Comparison of ENCODE assay signal across 1 cellular context in the genomic region with DNA sequence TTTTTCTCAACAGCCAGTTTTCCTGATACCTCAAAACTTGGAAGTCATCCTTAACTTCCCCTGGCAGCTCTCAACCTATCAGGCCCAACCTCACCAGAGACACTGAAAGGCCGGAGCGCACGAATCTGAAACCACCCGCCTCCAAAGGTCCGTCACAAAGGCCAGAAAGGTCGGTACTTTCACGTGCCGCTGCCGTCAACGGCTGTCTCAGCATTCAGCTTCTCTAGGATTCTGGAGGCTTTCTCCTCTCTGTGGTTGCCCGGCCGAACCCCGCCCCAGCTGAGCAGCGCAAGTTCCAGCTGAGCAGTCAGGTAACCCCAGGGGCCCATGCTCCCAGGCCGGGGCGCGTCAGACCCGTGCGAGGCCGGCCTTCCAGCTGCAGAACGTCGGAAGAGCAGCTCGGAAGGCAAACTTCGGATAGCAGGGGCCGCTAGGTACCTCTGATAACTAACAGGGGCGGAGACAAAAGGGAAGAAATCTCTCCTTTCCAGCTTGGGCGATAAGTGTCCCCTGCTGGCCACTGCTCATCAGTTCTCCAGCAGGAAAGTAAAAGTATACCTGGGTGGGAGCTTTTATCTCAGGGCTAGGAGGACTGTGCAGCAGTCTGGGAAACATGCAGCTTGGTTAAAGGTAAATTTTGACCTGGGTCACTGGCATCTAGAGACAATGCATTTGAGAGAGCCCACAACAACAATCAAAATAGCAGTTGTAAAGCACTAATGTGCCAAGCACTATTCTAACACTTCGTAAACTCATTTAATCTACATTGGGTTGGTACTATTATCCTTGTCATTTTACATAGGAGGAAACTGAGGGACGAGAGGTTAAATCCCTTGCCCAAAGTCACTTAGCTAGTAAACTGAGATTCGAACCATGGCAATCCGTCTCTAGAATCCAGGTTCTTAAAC.
A peak's percentile ranks its signal among the peaks of the same experiment; 100 is the strongest.
TF ChIP-seq lines count a peak whose summit lies in the region.

No MANE protein-coding gene starts in this region.

TF ChIP-seq in GM12878, 131 proteins besides CTCF, POLR2A, EP300 and RAD21 (continued from another document):
- TF ChIP-seq, protein P1, sequence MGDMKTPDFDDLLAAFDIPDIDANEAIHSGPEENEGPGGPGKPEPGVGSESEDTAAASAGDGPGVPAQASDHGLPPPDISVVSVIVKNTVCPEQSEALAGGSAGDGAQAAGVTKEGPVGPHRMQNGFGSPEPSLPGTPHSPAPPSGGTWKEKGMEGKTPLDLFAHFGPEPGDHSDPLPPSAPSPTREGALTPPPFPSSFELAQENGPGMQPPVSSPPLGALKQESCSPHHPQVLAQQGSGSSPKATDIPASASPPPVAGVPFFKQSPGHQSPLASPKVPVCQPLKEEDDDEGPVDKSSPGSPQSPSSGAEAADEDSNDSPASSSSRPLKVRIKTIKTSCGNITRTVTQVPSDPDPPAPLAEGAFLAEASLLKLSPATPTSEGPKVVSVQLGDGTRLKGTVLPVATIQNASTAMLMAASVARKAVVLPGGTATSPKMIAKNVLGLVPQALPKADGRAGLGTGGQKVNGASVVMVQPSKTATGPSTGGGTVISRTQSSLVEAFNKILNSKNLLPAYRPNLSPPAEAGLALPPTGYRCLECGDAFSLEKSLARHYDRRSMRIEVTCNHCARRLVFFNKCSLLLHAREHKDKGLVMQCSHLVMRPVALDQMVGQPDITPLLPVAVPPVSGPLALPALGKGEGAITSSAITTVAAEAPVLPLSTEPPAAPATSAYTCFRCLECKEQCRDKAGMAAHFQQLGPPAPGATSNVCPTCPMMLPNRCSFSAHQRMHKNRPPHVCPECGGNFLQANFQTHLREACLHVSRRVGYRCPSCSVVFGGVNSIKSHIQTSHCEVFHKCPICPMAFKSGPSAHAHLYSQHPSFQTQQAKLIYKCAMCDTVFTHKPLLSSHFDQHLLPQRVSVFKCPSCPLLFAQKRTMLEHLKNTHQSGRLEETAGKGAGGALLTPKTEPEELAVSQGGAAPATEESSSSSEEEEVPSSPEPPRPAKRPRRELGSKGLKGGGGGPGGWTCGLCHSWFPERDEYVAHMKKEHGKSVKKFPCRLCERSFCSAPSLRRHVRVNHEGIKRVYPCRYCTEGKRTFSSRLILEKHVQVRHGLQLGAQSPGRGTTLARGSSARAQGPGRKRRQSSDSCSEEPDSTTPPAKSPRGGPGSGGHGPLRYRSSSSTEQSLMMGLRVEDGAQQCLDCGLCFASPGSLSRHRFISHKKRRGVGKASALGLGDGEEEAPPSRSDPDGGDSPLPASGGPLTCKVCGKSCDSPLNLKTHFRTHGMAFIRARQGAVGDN (IDR thresholded peaks at IDR 0.05): peak; percentile 63
- TF ChIP-seq NRF1 (conservative IDR thresholded peaks at IDR 0.05; ENCODE audit: low read depth, low read length) (0 out of 2 replicates have a peak, but pooled peaks have one; percentile 10), ETV6 (conservative IDR thresholded peaks at IDR 0.05 in 1 of 2, IDR thresholded peaks at IDR 0.05 in 1 of 2; ENCODE audit: borderline replicate concordance in 1 of 2, low read depth in 1 of 2) (0 out of 4 replicates have a peak, but pooled peaks of 1 of the 2 experiments have one; percentile 34), NR2C1 (IDR thresholded peaks at IDR 0.05) (peak; percentile 65), DPF2 (IDR thresholded peaks at IDR 0.05) (peak; percentile 51; the same call in 1 of the 2 replicates), IRF4 (IDR thresholded peaks at IDR 0.05; ENCODE audit: low read depth, low read length) (peak; percentile 67; the same call in 1 of the 2 replicates), MXI1 (IDR thresholded peaks at IDR 0.05; ENCODE audit: low read depth, low read length) (peak; percentile 84), WRNIP1 (IDR thresholded peaks at IDR 0.05; ENCODE audit: borderline replicate concordance, low read depth, low read length) (no peak), RFX5 (IDR thresholded peaks at IDR 0.05; ENCODE audit: low read depth, low read length) (peak; percentile 25; the same call in 1 of the 2 replicates), SREBF1 (IDR thresholded peaks at IDR 0.05; ENCODE audit: low read length) (no peak), CHD2 (IDR thresholded peaks at IDR 0.05; ENCODE audit: borderline replicate concordance, low read depth, low read length) (peak; percentile 49; the same call in 1 of the 2 replicates)
- TF ChIP-seq, protein P2, sequence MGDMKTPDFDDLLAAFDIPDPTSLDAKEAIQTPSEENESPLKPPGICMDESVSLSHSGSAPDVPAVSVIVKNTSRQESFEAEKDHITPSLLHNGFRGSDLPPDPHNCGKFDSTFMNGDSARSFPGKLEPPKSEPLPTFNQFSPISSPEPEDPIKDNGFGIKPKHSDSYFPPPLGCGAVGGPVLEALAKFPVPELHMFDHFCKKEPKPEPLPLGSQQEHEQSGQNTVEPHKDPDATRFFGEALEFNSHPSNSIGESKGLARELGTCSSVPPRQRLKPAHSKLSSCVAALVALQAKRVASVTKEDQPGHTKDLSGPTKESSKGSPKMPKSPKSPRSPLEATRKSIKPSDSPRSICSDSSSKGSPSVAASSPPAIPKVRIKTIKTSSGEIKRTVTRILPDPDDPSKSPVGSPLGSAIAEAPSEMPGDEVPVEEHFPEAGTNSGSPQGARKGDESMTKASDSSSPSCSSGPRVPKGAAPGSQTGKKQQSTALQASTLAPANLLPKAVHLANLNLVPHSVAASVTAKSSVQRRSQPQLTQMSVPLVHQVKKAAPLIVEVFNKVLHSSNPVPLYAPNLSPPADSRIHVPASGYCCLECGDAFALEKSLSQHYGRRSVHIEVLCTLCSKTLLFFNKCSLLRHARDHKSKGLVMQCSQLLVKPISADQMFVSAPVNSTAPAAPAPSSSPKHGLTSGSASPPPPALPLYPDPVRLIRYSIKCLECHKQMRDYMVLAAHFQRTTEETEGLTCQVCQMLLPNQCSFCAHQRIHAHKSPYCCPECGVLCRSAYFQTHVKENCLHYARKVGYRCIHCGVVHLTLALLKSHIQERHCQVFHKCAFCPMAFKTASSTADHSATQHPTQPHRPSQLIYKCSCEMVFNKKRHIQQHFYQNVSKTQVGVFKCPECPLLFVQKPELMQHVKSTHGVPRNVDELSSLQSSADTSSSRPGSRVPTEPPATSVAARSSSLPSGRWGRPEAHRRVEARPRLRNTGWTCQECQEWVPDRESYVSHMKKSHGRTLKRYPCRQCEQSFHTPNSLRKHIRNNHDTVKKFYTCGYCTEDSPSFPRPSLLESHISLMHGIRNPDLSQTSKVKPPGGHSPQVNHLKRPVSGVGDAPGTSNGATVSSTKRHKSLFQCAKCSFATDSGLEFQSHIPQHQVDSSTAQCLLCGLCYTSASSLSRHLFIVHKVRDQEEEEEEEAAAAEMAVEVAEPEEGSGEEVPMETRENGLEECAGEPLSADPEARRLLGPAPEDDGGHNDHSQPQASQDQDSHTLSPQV (IDR thresholded peaks at IDR 0.05): 0 out of 2 replicates have a peak, but pooled peaks have one; percentile 46
- TF ChIP-seq, protein P3, sequence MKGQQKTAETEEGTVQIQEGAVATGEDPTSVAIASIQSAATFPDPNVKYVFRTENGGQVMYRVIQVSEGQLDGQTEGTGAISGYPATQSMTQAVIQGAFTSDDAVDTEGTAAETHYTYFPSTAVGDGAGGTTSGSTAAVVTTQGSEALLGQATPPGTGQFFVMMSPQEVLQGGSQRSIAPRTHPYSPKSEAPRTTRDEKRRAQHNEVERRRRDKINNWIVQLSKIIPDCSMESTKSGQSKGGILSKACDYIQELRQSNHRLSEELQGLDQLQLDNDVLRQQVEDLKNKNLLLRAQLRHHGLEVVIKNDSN (IDR thresholded peaks at IDR 0.05; ENCODE audit: borderline replicate concordance, extremely low read length, insufficient read depth, low read depth, low read length): peak; percentile 28
- TF ChIP-seq, protein P4, sequence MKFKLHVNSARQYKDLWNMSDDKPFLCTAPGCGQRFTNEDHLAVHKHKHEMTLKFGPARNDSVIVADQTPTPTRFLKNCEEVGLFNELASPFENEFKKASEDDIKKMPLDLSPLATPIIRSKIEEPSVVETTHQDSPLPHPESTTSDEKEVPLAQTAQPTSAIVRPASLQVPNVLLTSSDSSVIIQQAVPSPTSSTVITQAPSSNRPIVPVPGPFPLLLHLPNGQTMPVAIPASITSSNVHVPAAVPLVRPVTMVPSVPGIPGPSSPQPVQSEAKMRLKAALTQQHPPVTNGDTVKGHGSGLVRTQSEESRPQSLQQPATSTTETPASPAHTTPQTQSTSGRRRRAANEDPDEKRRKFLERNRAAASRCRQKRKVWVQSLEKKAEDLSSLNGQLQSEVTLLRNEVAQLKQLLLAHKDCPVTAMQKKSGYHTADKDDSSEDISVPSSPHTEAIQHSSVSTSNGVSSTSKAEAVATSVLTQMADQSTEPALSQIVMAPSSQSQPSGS (IDR thresholded peaks at IDR 0.05; ENCODE audit: low read length): 0 out of 2 replicates have a peak, but pooled peaks have one; percentile 29
